ENCODE assay signal across 20 cellular contexts in the genomic region with DNA sequence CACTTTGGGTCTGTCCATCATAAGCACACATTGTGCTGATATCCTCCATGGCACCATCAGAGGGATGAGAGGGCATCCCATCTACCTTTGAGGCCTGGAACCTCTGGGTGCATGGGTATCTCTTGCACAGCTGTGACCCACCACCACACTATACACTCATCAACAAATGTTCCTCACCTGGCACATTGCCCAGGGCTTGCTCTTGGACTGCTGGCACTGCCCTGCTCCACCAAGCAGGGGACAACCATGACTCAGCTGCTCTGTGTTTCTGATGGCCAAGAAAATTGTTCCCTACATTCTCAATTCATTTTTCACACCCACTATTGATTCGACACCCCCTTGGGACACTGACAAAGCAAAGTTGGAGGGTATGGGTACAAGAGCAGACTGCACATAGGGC.
DNase-seq lines count a peak whose midpoint lies in the region; ATAC-seq, FAIRE-seq and TF ChIP-seq lines count a peak whose summit lies in the region.
"Had no signal": no experiment of that assay in that cellular context is flagged by ENCODE, and none has a peak within 500 bp of the region (broad histone marks: within the 10 kb centered on the region; RNA-seq: fewer than 3 reads in every experiment).

No MANE protein-coding gene starts in this region.

- H3K27ac Mint-ChIP-seq in MCF 10A (ENCODE audit: low read depth, unreplicated experiment): no peak overlapping the region
- H3K27ac Mint-ChIP-seq in glutamatergic neuron (ENCODE audit: unreplicated experiment): peak overlapping the region; percentile 33
- H3K27ac Mint-ChIP-seq: T-helper 1 cell treated with Interleukin-12 subunit alpha and Interleukin-12 subunit beta and Interleukin-4 antibody, amounts not matched to agents 30 μg/mL and 1 μg/mL, for 36 hours had no signal

- H3K36me3 Mint-ChIP-seq in MCF 10A (ENCODE audit: insufficient read depth, unreplicated experiment) (no peaks in the 10 kb centered on the region), glutamatergic neuron (ENCODE audit: unreplicated experiment) (no peaks in the 10 kb centered on the region)
- H3K36me3 Mint-ChIP-seq: CD14-positive monocyte had no signal

- H3K27me3 ChIP-seq in breast epithelium (no peaks in the 10 kb centered on the region), MG63 (no peaks in the 10 kb centered on the region), right atrium auricular region (no peaks in the 10 kb centered on the region)

- TF ChIP-seq POLR2A in breast epithelium (IDR thresholded peaks at IDR 0.05): no peak

- H3K27ac ChIP-seq in breast epithelium (no peak overlapping the region), right atrium auricular region (no peak overlapping the region)
- H3K27ac ChIP-seq: PC-9, RWPE1 had no signal

- no TSS peak for BruUV-seq in MCF 10A (replicated peaks; lab: Mats Ljungman, UMichigan)

- TF ChIP-seq CTCF in MCF 10A (IDR thresholded peaks at IDR 0.05; ENCODE audit: unreplicated experiment) (no peak), breast epithelium (IDR thresholded peaks at IDR 0.05) (no peak), glutamatergic neuron (IDR thresholded peaks at IDR 0.05; ENCODE audit: partially characterized antibody, unreplicated experiment) (no peak), right atrium auricular region (IDR thresholded peaks at IDR 0.05) (no peak)

- H3K36me3 ChIP-seq in breast epithelium (no peaks in the 10 kb centered on the region), MG63 (no peaks in the 10 kb centered on the region), right atrium auricular region (no peaks in the 10 kb centered on the region)

- POLR2A ChIA-PET in MCF 10A (lab: Yijun Ruan, JAX): no interaction called here

- no peaks in the 10 kb centered on the region for H3K4me1 Mint-ChIP-seq in MCF 10A (ENCODE audit: insufficient read depth, unreplicated experiment)
- H3K4me1 Mint-ChIP-seq in glutamatergic neuron (ENCODE audit: low read depth, unreplicated experiment): peaks cover 34% of the 10 kb centered on the region
- H3K4me1 Mint-ChIP-seq: CD14-positive monocyte had no signal

- no peak for ATAC-seq in GM19395 (IDR thresholded peaks at IDR 0.05; ENCODE audit: unreplicated experiment)
- ATAC-seq: K562 had no signal

- CTCF ChIA-PET in MCF 10A (lab: Yijun Ruan, JAX): no interaction called here

- peak; percentile 23 for DNase-seq in MCF 10A (ENCODE audit: unreplicated experiment)
- DNase-seq in breast epithelium (ENCODE audit: low spot score in 2 of 2): no peak
- DNase-seq in MG63: peak; percentile 64
- DNase-seq in glutamatergic neuron: no peak
- DNase-seq in urothelium cell line (ENCODE audit: low spot score): no peak
- no peak for DNase-seq in right atrium auricular region (ENCODE audit: low spot score)
- no peak for DNase-seq in SIG-M5 (lab: John Stamatoyannopoulos, UW)
- DNase-seq: Caco-2, DMS79, MV-4-11, NCI-H1694 treated with DMSO at 0.1 percent for 48 hours, NCI-H2107, NCI-H510A, PC-9 had no signal

- H3K27me3 Mint-ChIP-seq in MCF 10A (ENCODE audit: insufficient read depth, unreplicated experiment): no peaks in the 10 kb centered on the region
- no peaks in the 10 kb centered on the region for H3K27me3 Mint-ChIP-seq in glutamatergic neuron (ENCODE audit: unreplicated experiment)

- peak; percentile 81 for FAIRE-seq in urothelium cell line (lab: Jason Lieb, UNC)
- FAIRE-seq: H54, K562 had no signal

- H3K4me1 ChIP-seq in breast epithelium (no peaks in the 10 kb centered on the region), right atrium auricular region (no peaks in the 10 kb centered on the region)
- H3K4me1 ChIP-seq: Caco-2 had no signal

- H3K9me3 ChIP-seq in breast epithelium: no peaks in the 10 kb centered on the region
- no peaks in the 10 kb centered on the region for H3K9me3 ChIP-seq in MG63
- H3K9me3 ChIP-seq in right atrium auricular region: no peaks in the 10 kb centered on the region
- H3K9me3 ChIP-seq: Caco-2 had no signal

- intact Hi-C loops in MCF 10A (cut with micrococcal nuclease) (no loop called here), breast epithelium (cut with DNase I; ENCODE audit: low total_unique reads) (no loop called here)

- H3K9me3 Mint-ChIP-seq in MCF 10A (ENCODE audit: unreplicated experiment) (no peaks in the 10 kb centered on the region), glutamatergic neuron (ENCODE audit: unreplicated experiment) (peaks cover 2% of the 10 kb centered on the region)
- H3K9me3 Mint-ChIP-seq: T-helper 1 cell treated with Interleukin-12 subunit alpha and Interleukin-12 subunit beta and Interleukin-4 antibody, amounts not matched to agents 30 μg/mL and 1 μg/mL, for 36 hours had no signal

- no peak overlapping the region for H3K4me3 Mint-ChIP-seq in MCF 10A (ENCODE audit: unreplicated experiment)
- H3K4me3 Mint-ChIP-seq in glutamatergic neuron (ENCODE audit: unreplicated experiment): no peak overlapping the region
- H3K4me3 Mint-ChIP-seq: CD14-positive monocyte; T-helper 1 cell treated with Interleukin-12 subunit alpha and Interleukin-12 subunit beta and Interleukin-4 antibody, amounts not matched to agents 30 μg/mL and 1 μg/mL, for 36 hours had no signal

- H3K4me3 ChIP-seq in breast epithelium: no peak overlapping the region
- no peak overlapping the region for H3K4me3 ChIP-seq in MG63
- no peak overlapping the region for H3K4me3 ChIP-seq in right atrium auricular region
- H3K4me3 ChIP-seq: K562, PC-9 had no signal

Comparison
In these comparisons a context has a peak if more than half of its experiments do, and no peak if none do; other contexts are left out.
1. DNase-seq: peak in MCF 10A (single experiment) and MG63 (single experiment); none in breast epithelium (0 of 2), glutamatergic neuron (single experiment), urothelium cell line (single experiment), right atrium auricular region (single experiment) and SIG-M5 (single experiment).